Comparison of ENCODE assay signal across 8 cellular contexts in genomic region chr13:95677564-95678386, GRCh38.
DNase-seq lines count a peak whose midpoint lies in the region; ATAC-seq lines count a peak whose summit lies in the region.

No MANE protein-coding gene starts in this region.

- H3K27me3 ChIP-seq in iPS-20b (ENCODE audit: insufficient read depth, low read length), result peaks cover 8% of the 10 kb centered on the region; the same call in 1 of the 2 replicates

- peaks cover 9% of the 10 kb centered on the region; the same call in 1 of the 2 replicates for H3K4me1 ChIP-seq in iPS-20b (ENCODE audit: insufficient read depth, low read length)

- H3K9me3 ChIP-seq in KOPT-K1 (ENCODE audit: insufficient read depth, low read length, poor library complexity, severe bottlenecking) (no peaks in the 10 kb centered on the region), iPS-20b (ENCODE audit: insufficient read depth, low read depth, low read length) (no peaks in the 10 kb centered on the region)

- 0 out of 2 replicates have a peak, but pooled peaks cover 4% of the 10 kb centered on the region for H3K36me3 ChIP-seq in KOPT-K1 (ENCODE audit: insufficient read depth, low read length)
- no peaks in the 10 kb centered on the region for H3K36me3 ChIP-seq in iPS-20b (ENCODE audit: insufficient read depth, low read depth, low read length)

- peak overlapping the region; percentile 81 for H3K27ac ChIP-seq in KOPT-K1 (ENCODE audit: low read depth, low read length, poor library complexity, severe bottlenecking)
- peak overlapping the region; percentile 50 for H3K27ac ChIP-seq in angular gyrus (ENCODE audit: low read depth, low read length)
- no peak overlapping the region for H3K27ac ChIP-seq in iPS-20b (ENCODE audit: low read length)

- peak overlapping the region; percentile 67; the same call in 1 of the 2 replicates for H3K9ac ChIP-seq in iPS-20b (ENCODE audit: low read depth, low read length)

- H3K4me3 ChIP-seq in iPS-20b (ENCODE audit: low read length), result peak overlapping the region; percentile 86

- ATAC-seq in GM18502 (IDR thresholded peaks at IDR 0.05; ENCODE audit: poor library complexity, unreplicated experiment), result no peak

- DNase-seq in DMS 273 (lab: John Stamatoyannopoulos, UW; ENCODE audit: unreplicated experiment), result peak; percentile 65
- no peak for DNase-seq in DMS 273 treated with DMSO at 0.1 percent for 48 hours (lab: John Stamatoyannopoulos, UW)
- DNase-seq in stimulated activated CD8-positive, alpha-beta memory T cell treated with anti-CD3 and anti-CD28 coated beads, Interleukin-4, amount 100 ng/mL, for 24 hours (ENCODE audit: low read depth), result peak; percentile 13
- no peak for DNase-seq in DMS153 (lab: John Stamatoyannopoulos, UW)

Comparison
In these comparisons a context has a peak if more than half of its experiments do, and no peak if none do; other contexts are left out.
1. DNase-seq: peak in DMS 273 (single experiment) and stimulated activated CD8-positive, alpha-beta memory T cell treated with anti-CD3 and anti-CD28 coated beads, Interleukin-4, amount 100 ng/mL, for 24 hours (single experiment); none in DMS 273 treated with DMSO at 0.1 percent for 48 hours (single experiment) and DMS153 (single experiment).